7 cellular contexts compared by ENCODE assay signal in the genomic region with DNA sequence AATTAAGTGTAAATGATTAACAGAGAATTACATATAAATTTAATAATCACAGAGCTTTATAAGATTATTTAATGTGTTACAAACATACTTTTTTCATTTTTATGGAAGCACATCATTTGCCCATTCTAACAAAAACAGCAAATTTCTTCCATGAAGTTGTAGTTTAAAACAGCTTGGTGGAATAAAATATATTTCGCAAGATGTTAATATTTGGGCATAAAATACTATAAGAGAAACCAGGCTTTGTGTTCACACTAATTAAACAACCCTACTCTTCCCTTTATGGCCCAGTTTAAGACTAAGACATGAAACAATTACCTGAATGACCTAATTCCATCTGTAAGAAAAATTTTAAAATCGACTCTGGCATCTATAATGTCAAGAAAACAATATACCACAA.
"Had no signal": no experiment of that assay in that cellular context is flagged by ENCODE, and none has a peak within 500 bp of the region (broad histone marks: within the 10 kb centered on the region; RNA-seq: fewer than 3 reads in every experiment).

No MANE protein-coding gene starts in this region.

- H3K27ac Mint-ChIP-seq: IgD-negative memory B cell had no signal

- H3K4me1 Mint-ChIP-seq: IgD-negative memory B cell had no signal

- H3K27me3 Mint-ChIP-seq: IgD-negative memory B cell had no signal

- FAIRE-seq: HTR-8/SVneo had no signal

- H3K4me3 ChIP-seq: HAP-1 had no signal

- H3K9me3 Mint-ChIP-seq: HFFc6, IgD-negative memory B cell had no signal

- H3K4me3 Mint-ChIP-seq: IgD-negative memory B cell had no signal

- H3K4me1 ChIP-seq: HAP-1 had no signal

- DNase-seq: GOT3, H7, HFFc6, KG1 had no signal

- H3K9me3 ChIP-seq: HAP-1 had no signal
